Comparison of ENCODE assay signal across 17 cellular contexts in genomic region chr12:89185889-89186288, GRCh38.
"Had no signal": no experiment of that assay in that cellular context is flagged by ENCODE, and none has a peak within 500 bp of the region (broad histone marks: within the 10 kb centered on the region; RNA-seq: fewer than 3 reads in every experiment).

No MANE protein-coding gene starts in this region.

- H3K4me3 ChIP-seq: adrenal gland, cardiac muscle cell, hepatocyte, pancreas, right lobe of liver, thyroid gland had no signal

- H2AFZ ChIP-seq: hepatocyte had no signal

- H3K4me2 ChIP-seq: hepatocyte had no signal

- H3K4me1 Mint-ChIP-seq: stimulated activated memory B cell treated with anti-CD40 and anti-IgM and Interleukin-4, amounts not matched to agents 10 μg/mL and 1 μg/mL and 100 μg/mL, for 72 hours had no signal

- H3K4me1 ChIP-seq: pancreas, thyroid gland had no signal

- H3K27me3 ChIP-seq: adrenal gland, cardiac muscle cell, hepatocyte, pancreas, right lobe of liver, thyroid gland had no signal

- H3K9me3 ChIP-seq: pancreas, right lobe of liver, thyroid gland had no signal

- ATAC-seq: activated CD4-positive, CD25-positive, alpha-beta regulatory T cell treated with anti-CD3 and anti-CD28 coated beads, Interleukin-2, amount 50 U/mL, for 24 hours; activated CD8-positive, alpha-beta T cell treated with anti-CD3 and anti-CD28 coated beads, Interleukin-2, amount 10 ng/mL, durations not matched to agents 7 days and 5 days; naive thymus-derived CD8-positive, alpha-beta T cell; pancreas; right lobe of liver; stimulated activated memory B cell treated with anti-CD40 and anti-IgM and Interleukin-4, amounts not matched to agents 10 μg/mL and 1 μg/mL and 100 μg/mL, for 72 hours had no signal

- H3K79me2 ChIP-seq: hepatocyte had no signal

- H3K36me3 ChIP-seq: adrenal gland, cardiac muscle cell, pancreas, right lobe of liver, thyroid gland had no signal

- DNase-seq: activated CD4-positive, alpha-beta T cell treated with anti-CD3 and anti-CD28 coated beads, Interleukin-2, amount 10 ng/mL, durations not matched to agents 7 days and 5 days; activated CD8-positive, alpha-beta T cell treated with anti-CD3 and anti-CD28 coated beads, Interleukin-2, amount 10 ng/mL, durations not matched to agents 7 days and 5 days; activated effector memory CD4-positive, alpha-beta T cell treated with anti-CD3 and anti-CD28 coated beads, Interleukin-2, amount 50 U/mL, for 16 hours; activated naive CD4-positive, alpha-beta T cell treated with anti-CD3 and anti-CD28 coated beads, Interleukin-2, amount 50 U/mL, for 16 hours; activated T-cell treated with anti-CD3 and anti-CD28 coated beads, Interleukin-2, amount 50 U/mL, for 48 hours; adrenal gland; endodermal cell; left cardiac atrium; naive thymus-derived CD8-positive, alpha-beta T cell; pancreas; right lobe of liver; stimulated activated CD4-positive, alpha-beta T cell treated with anti-CD3 and anti-CD28 coated beads, Interleukin-4, amount 100 ng/mL, for 4 hours; thyroid gland had no signal

- H3K27ac ChIP-seq: adrenal gland, cardiac muscle cell, hepatocyte, pancreas, right lobe of liver, thyroid gland had no signal

- H3K27ac Mint-ChIP-seq: activated CD4-positive, alpha-beta T cell treated with anti-CD3 and anti-CD28 coated beads, Interleukin-2, amount 10 ng/mL, durations not matched to agents 7 days and 5 days; activated CD8-positive, alpha-beta T cell treated with anti-CD3 and anti-CD28 coated beads, Interleukin-2, amount 10 ng/mL, durations not matched to agents 7 days and 5 days; endodermal cell; naive thymus-derived CD8-positive, alpha-beta T cell; stimulated activated memory B cell treated with anti-CD40 and anti-IgM and Interleukin-4, amounts not matched to agents 10 μg/mL and 1 μg/mL and 100 μg/mL, for 72 hours had no signal

- H3K4me3 Mint-ChIP-seq: activated CD4-positive, alpha-beta T cell treated with anti-CD3 and anti-CD28 coated beads, Interleukin-2, amount 10 ng/mL, durations not matched to agents 7 days and 5 days; activated CD8-positive, alpha-beta T cell treated with anti-CD3 and anti-CD28 coated beads, Interleukin-2, amount 10 ng/mL, durations not matched to agents 7 days and 5 days; endodermal cell; naive thymus-derived CD8-positive, alpha-beta T cell; stimulated activated memory B cell treated with anti-CD40 and anti-IgM and Interleukin-4, amounts not matched to agents 10 μg/mL and 1 μg/mL and 100 μg/mL, for 72 hours had no signal

- H3K27me3 Mint-ChIP-seq: activated CD4-positive, alpha-beta T cell treated with anti-CD3 and anti-CD28 coated beads, Interleukin-2, amount 10 ng/mL, durations not matched to agents 7 days and 5 days had no signal
